In the genomic region with DNA sequence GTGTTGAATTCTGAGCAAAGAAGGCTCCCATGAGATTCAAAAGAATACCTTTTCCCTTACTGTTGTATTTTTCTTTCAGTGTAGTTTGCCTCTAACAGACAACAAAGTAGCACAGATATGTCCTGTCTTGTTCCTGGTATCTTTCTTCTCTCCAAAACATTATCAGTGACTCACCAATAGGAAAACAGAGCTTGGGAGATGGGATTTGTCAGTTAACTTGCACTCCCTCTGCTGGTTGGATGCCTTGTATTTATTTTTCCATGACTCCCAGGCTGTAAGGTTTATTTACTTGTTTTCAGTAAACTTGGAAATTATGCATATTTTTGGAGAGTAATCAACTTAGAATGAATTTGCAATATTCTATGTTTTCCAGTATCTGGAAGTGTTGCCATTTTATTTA, we compare ENCODE assay signal across 10 cellular contexts.
A peak's percentile ranks its signal among the peaks of the same experiment; 100 is the strongest.
DNase-seq lines count a peak whose midpoint lies in the region; ATAC-seq and TF ChIP-seq lines count a peak whose summit lies in the region.
"Had no signal": no experiment of that assay in that cellular context is flagged by ENCODE, and none has a peak within 500 bp of the region (broad histone marks: within the 10 kb centered on the region; RNA-seq: fewer than 3 reads in every experiment).

No MANE protein-coding gene starts in this region.

- no peaks in the 10 kb centered on the region for H3K36me3 ChIP-seq in GM23248 (ENCODE audit: low read depth)
- no peaks in the 10 kb centered on the region for H3K36me3 ChIP-seq in Panc1 (ENCODE audit: control insufficient read depth, insufficient read depth, low read length)
- H3K36me3 ChIP-seq: stomach had no signal

- no peaks in the 10 kb centered on the region for H3K9me3 ChIP-seq in GM23248 (ENCODE audit: low read depth)
- H3K9me3 ChIP-seq in Panc1 (ENCODE audit: control insufficient read depth, insufficient read depth, low read depth, low read length), result peaks cover under 1% of the 10 kb centered on the region; the same call in 1 of the 2 replicates
- H3K9me3 ChIP-seq: stomach had no signal

- H3K27ac Mint-ChIP-seq in CD14-positive monocyte, result no peak overlapping the region

- H3K4me1 ChIP-seq in GM23248 (ENCODE audit: insufficient read depth) (peaks cover 34% of the 10 kb centered on the region), Panc1 (ENCODE audit: control insufficient read depth, insufficient read depth, low read length) (no peaks in the 10 kb centered on the region)
- H3K4me1 ChIP-seq: stomach had no signal

- peaks cover 22% of the 10 kb centered on the region for H3F3A ChIP-seq in GM23248 (ENCODE audit: insufficient read depth)

- 0 out of 2 replicates have a peak overlapping the region, but pooled peaks have one; percentile 6 for H2AFZ ChIP-seq in GM23248

- H3K27ac ChIP-seq in GM23248, result no peak overlapping the region
- no peak overlapping the region for H3K27ac ChIP-seq in Panc1 (ENCODE audit: low read length)
- H3K27ac ChIP-seq: stomach had no signal

- in situ Hi-C loops in GM23248 (cut with MboI) (no loop called here), Panc1 (cut with HindIII; ENCODE audit: low pct_unique_long_range_greater_than_20kb, low sequenced_read_pairs) (no loop called here)

- CTCF ChIA-PET in Panc1 (lab: Charles Lee), result no interaction called here

- BruUV-seq in Panc1 (replicated peaks; lab: Mats Ljungman, UMichigan), result no TSS peak

- H3K9me3 Mint-ChIP-seq in CD14-positive monocyte, result peaks cover 0 to 12% (median 3%) of the 10 kb centered on the region in 7 donors

- no peaks in the 10 kb centered on the region for H3K79me2 ChIP-seq in GM23248 (ENCODE audit: insufficient read depth)

- intact Hi-C loops in Panc1 (cut with micrococcal nuclease; ENCODE audit: unreplicated experiment), result no loop called here
- intact Hi-C loops in sciatic nerve (cut with DNase I), result no loop called here
- intact Hi-C loops in CD14-positive monocyte (cut with micrococcal nuclease), result no loop called here

- no peaks in the 10 kb centered on the region for H3K27me3 ChIP-seq in GM23248 (replicated peaks; ENCODE audit: insufficient read depth)
- H3K27me3 ChIP-seq in Panc1 (ENCODE audit: control insufficient read depth, insufficient read depth, low read length), result no peaks in the 10 kb centered on the region
- H3K27me3 ChIP-seq: stomach had no signal

- H3K27me3 Mint-ChIP-seq in CD14-positive monocyte (ENCODE audit: low read depth in 3 of 3), result no peaks in the 10 kb centered on the region

- H3K4me2 ChIP-seq in GM23248 (ENCODE audit: unreplicated experiment), result peak overlapping the region; percentile 43

- no peaks in the 10 kb centered on the region for H4K20me1 ChIP-seq in GM23248 (ENCODE audit: insufficient read depth)

- no peaks in the 10 kb centered on the region for H3K36me3 Mint-ChIP-seq in CD14-positive monocyte

- no peak overlapping the region for H3K4me3 Mint-ChIP-seq in CD14-positive monocyte

- H3K9me2 ChIP-seq in GM23248 (ENCODE audit: insufficient read depth), result no peaks in the 10 kb centered on the region

- POLR2A ChIA-PET in Panc1 (lab: Charles Lee), result no interaction called here

- peak; percentile 11; the same call in 1 of the 2 replicates for TF ChIP-seq CTCF in Panc1 (IDR thresholded peaks at IDR 0.05)
- TF ChIP-seq CTCF in fibroblast of mammary gland (conservative IDR thresholded peaks at IDR 0.05; ENCODE audit: control insufficient read depth, insufficient read depth, low read depth, low read length), result peak; percentile 56
- no peak for TF ChIP-seq CTCF in CD14-positive monocyte (IDR thresholded peaks at IDR 0.05)

- no peak overlapping the region for H3K9ac ChIP-seq in GM23248

- H3K4me3 ChIP-seq in GM23248 (no peak overlapping the region), Panc1 (ENCODE audit: low read depth in 2 of 2, low read length in 2 of 2) (no peak overlapping the region), fibroblast of mammary gland (ENCODE audit: control insufficient read depth, low read depth, low read length) (no peak overlapping the region)
- H3K4me3 ChIP-seq: stomach had no signal

- no peak for ATAC-seq in Panc1
- no peak for ATAC-seq in HG02981 (IDR thresholded peaks at IDR 0.05; ENCODE audit: unreplicated experiment)
- no peak for ATAC-seq in GM19397 (IDR thresholded peaks at IDR 0.05; ENCODE audit: unreplicated experiment)
- no peak for ATAC-seq in sciatic nerve
- ATAC-seq: left ventricle myocardium superior had no signal

- H3K4me1 Mint-ChIP-seq in CD14-positive monocyte, result peaks cover 4% of the 10 kb centered on the region

- DNase-seq in GM23248, result peak; percentile 51
- no peak for DNase-seq in Panc1 (ENCODE audit: low read depth, low spot score)
- peak; percentile 75 for DNase-seq in fibroblast of mammary gland (ENCODE audit: low read depth)
- peak; percentile 27 for DNase-seq in pulmonary artery endothelial cell (ENCODE audit: low read depth, low spot score)
- no peak for DNase-seq in sciatic nerve (ENCODE audit: low spot score)
- no peak for DNase-seq in CD14-positive monocyte (ENCODE audit: low spot score)
- DNase-seq: left ventricle myocardium superior, stomach had no signal

Comparison
In these comparisons a context has a peak if more than half of its experiments do, and no peak if none do; other contexts are left out.
1. DNase-seq: peak in GM23248 (single experiment), fibroblast of mammary gland (single experiment) and pulmonary artery endothelial cell (single experiment); none in Panc1 (single experiment), sciatic nerve (single experiment) and CD14-positive monocyte (single experiment).